In genomic region chr3:32284443-32284842, GRCh38 we compare ENCODE assay signal across 1 cellular context.
TF ChIP-seq lines count a peak whose summit lies in the region.

No MANE protein-coding gene starts in this region.

TF ChIP-seq in WTC11, 78 proteins besides CTCF, POLR2A, EP300 and RAD21 (continued from another document):
- TF ChIP-seq ZBTB43 (CRISPR knock-in tag; IDR thresholded peaks at IDR 0.05), result no peak
- no peak for TF ChIP-seq NFYB (CRISPR knock-in tag; conservative IDR thresholded peaks at IDR 0.05; ENCODE audit: low read depth)
- no peak for TF ChIP-seq FOXK1 (CRISPR knock-in tag; IDR thresholded peaks at IDR 0.05)
- no peak for TF ChIP-seq ZSCAN18 (CRISPR knock-in tag; IDR thresholded peaks at IDR 0.05)
- no peak for TF ChIP-seq ZNF425 (CRISPR knock-in tag; conservative IDR thresholded peaks at IDR 0.05)
- TF ChIP-seq CBFB (CRISPR knock-in tag; IDR thresholded peaks at IDR 0.05; ENCODE audit: low read depth), result no peak
- TF ChIP-seq FOXP4 (CRISPR knock-in tag; IDR thresholded peaks at IDR 0.05), result no peak
- no peak for TF ChIP-seq RELA (CRISPR knock-in tag; IDR thresholded peaks at IDR 0.05; ENCODE audit: borderline replicate concordance)
- no peak for TF ChIP-seq USF1 (CRISPR knock-in tag; IDR thresholded peaks at IDR 0.05)
TF ChIP-seq in WTC11: peak in this region for 0.
